In the genomic region with DNA sequence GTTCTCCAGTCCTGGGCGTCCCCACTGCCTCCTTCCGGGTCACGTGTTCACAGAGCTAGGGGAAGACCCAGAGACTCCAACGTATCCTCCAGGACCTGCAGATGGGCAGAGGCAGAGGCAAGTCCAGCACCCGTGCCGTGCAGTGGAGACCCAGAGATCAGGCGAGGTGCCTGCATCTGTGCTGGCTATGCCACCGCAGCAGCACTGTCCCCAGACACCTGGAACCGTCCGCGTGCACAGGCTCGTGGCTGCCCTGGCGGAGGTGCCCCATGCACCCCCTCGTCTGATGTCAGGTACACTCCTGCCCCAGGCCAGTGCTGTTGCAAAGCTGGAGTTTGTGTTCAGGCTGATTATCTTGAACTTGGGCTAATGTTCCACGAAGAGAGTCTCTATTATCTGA, we compare ENCODE assay signal across 17 cellular contexts. TPM values are rescaled to one million over a fixed set of nuclear protein-coding genes. Genes with fewer than 3 reads are reported as not detected.
A peak's percentile ranks its signal among the peaks of the same experiment; 100 is the strongest.
DNase-seq lines count a peak whose midpoint lies in the region; ATAC-seq and TF ChIP-seq lines count a peak whose summit lies in the region.
"Had no signal": no experiment of that assay in that cellular context is flagged by ENCODE, and none has a peak within 500 bp of the region (broad histone marks: within the 10 kb centered on the region; RNA-seq: fewer than 3 reads in every experiment).

No MANE protein-coding gene starts in this region.

- H2AFZ ChIP-seq in MM.1S (ENCODE audit: low read length): 0 out of 2 replicates have a peak overlapping the region, but pooled peaks have one; percentile 38

- no peaks in the 10 kb centered on the region for H3K79me2 ChIP-seq in MM.1S (ENCODE audit: low read length)

- H3K27me3 Mint-ChIP-seq in stimulated activated memory B cell treated with anti-CD40 and anti-IgM and Interleukin-4, amounts not matched to agents 10 μg/mL and 1 μg/mL and 100 μg/mL, for 72 hours: peaks cover 66% of the 10 kb centered on the region

- no peaks in the 10 kb centered on the region for H4K20me1 ChIP-seq in MM.1S (ENCODE audit: insufficient read depth, low read length)

- no peak for DNase-seq in MM.1S
- no peak for DNase-seq in D341Med (ENCODE audit: low spot score)
- DNase-seq in caudate nucleus (lab: John Stamatoyannopoulos, UW): no peak
- DNase-seq: ACHN; BE2C; C1 segment of cervical spinal cord; CD4-positive, CD25-positive, alpha-beta regulatory T cell; CD8-positive, alpha-beta memory T cell; GDM1; GOT3; H7; HFFc6 had no signal

- no peak overlapping the region for H3K9ac ChIP-seq in MM.1S (ENCODE audit: low read length)

- TF ChIP-seq EP300 in Ishikawa (IDR thresholded peaks at IDR 0.05; ENCODE audit: borderline replicate concordance): no peak

- no peaks in the 10 kb centered on the region for H3K9me2 ChIP-seq in MM.1S (replicated peaks; ENCODE audit: insufficient read depth, low read length)

- no peak overlapping the region for H3K27ac Mint-ChIP-seq in stimulated activated memory B cell treated with anti-CD40 and anti-IgM and Interleukin-4, amounts not matched to agents 10 μg/mL and 1 μg/mL and 100 μg/mL, for 72 hours
- H3K27ac Mint-ChIP-seq: CD4-positive, CD25-positive, alpha-beta regulatory T cell; CD8-positive, alpha-beta memory T cell; HFFc6 had no signal

- no peak overlapping the region for H3K4me3 Mint-ChIP-seq in stimulated activated memory B cell treated with anti-CD40 and anti-IgM and Interleukin-4, amounts not matched to agents 10 μg/mL and 1 μg/mL and 100 μg/mL, for 72 hours
- H3K4me3 Mint-ChIP-seq: CD4-positive, CD25-positive, alpha-beta regulatory T cell; CD8-positive, alpha-beta memory T cell; HFFc6 had no signal

- no peaks in the 10 kb centered on the region for H3K4me1 ChIP-seq in MM.1S (ENCODE audit: low read length)
- H3K4me1 ChIP-seq: BE2C had no signal

- H3K9me3 ChIP-seq in MM.1S (replicated peaks; ENCODE audit: insufficient read depth, low read length): no peaks in the 10 kb centered on the region
- H3K9me3 ChIP-seq: BE2C had no signal

- no peaks in the 10 kb centered on the region for H3K9me3 Mint-ChIP-seq in stimulated activated memory B cell treated with anti-CD40 and anti-IgM and Interleukin-4, amounts not matched to agents 10 μg/mL and 1 μg/mL and 100 μg/mL, for 72 hours
- H3K9me3 Mint-ChIP-seq: CD4-positive, CD25-positive, alpha-beta regulatory T cell; CD8-positive, alpha-beta memory T cell; HFFc6; IgD-negative memory B cell had no signal

- H3K4me1 Mint-ChIP-seq in stimulated activated memory B cell treated with anti-CD40 and anti-IgM and Interleukin-4, amounts not matched to agents 10 μg/mL and 1 μg/mL and 100 μg/mL, for 72 hours: peaks cover under 1% of the 10 kb centered on the region
- H3K4me1 Mint-ChIP-seq: CD4-positive, CD25-positive, alpha-beta regulatory T cell; CD8-positive, alpha-beta memory T cell had no signal

- peak; percentile 16 for ATAC-seq in esophagus mucosa
- peak; percentile 17 for ATAC-seq in stimulated activated memory B cell treated with anti-CD40 and anti-IgM and Interleukin-4, amounts not matched to agents 10 μg/mL and 1 μg/mL and 100 μg/mL, for 72 hours
- ATAC-seq: HCT116 had no signal

- no peaks in the 10 kb centered on the region for H3F3A ChIP-seq in MM.1S (ENCODE audit: insufficient read depth, low read length)

- no peaks in the 10 kb centered on the region for H3K36me3 ChIP-seq in MM.1S (replicated peaks; ENCODE audit: insufficient read depth, low read length)
- H3K36me3 ChIP-seq: BE2C had no signal

- no peaks in the 10 kb centered on the region for H3K36me3 Mint-ChIP-seq in stimulated activated memory B cell treated with anti-CD40 and anti-IgM and Interleukin-4, amounts not matched to agents 10 μg/mL and 1 μg/mL and 100 μg/mL, for 72 hours
- H3K36me3 Mint-ChIP-seq: CD4-positive, CD25-positive, alpha-beta regulatory T cell; CD8-positive, alpha-beta memory T cell; IgD-negative memory B cell had no signal

- TF ChIP-seq RAD21 in Ishikawa (IDR thresholded peaks at IDR 0.05; ENCODE audit: low read depth): no peak

- H3K27ac ChIP-seq in MM.1S (ENCODE audit: low read length) (no peak overlapping the region), caudate nucleus (ENCODE audit: low read depth, low read length) (no peak overlapping the region)

- H3K27me3 ChIP-seq in MM.1S (replicated peaks; ENCODE audit: insufficient read depth, low read length): peaks cover 38% of the 10 kb centered on the region

- H3K4me2 ChIP-seq in MM.1S (ENCODE audit: low read depth, low read length): no peak overlapping the region; the same call in 1 of the 2 replicates

- no peak overlapping the region; the same call in 1 of the 2 replicates for H3K4me3 ChIP-seq in MM.1S (ENCODE audit: low read length)

- TF ChIP-seq CTCF in MM.1S (IDR thresholded peaks at IDR 0.05; ENCODE audit: low read length): no peak

TF ChIP-seq in Ishikawa, 13 proteins besides CTCF, POLR2A, EP300 and RAD21:
- TF ChIP-seq TEAD4 (IDR thresholded peaks at IDR 0.05): no peak
- TF ChIP-seq USF1 (IDR thresholded peaks at IDR 0.05): peak; percentile 32; the same call in 1 of the 2 replicates
TF ChIP-seq in Ishikawa: peak in this region for 1.

RNA-seq across cellular contexts. Expression of gene IRX4, which starts 13.8 kb away (rescaled TPM):
- total RNA-seq in esophagus mucosa: 10.3 TPM
- total RNA-seq: CD4-positive, CD25-positive, alpha-beta regulatory T cell; CD8-positive, alpha-beta memory T cell; HFFc6 had no signal
